20 cellular contexts compared by ENCODE assay signal in the genomic region with DNA sequence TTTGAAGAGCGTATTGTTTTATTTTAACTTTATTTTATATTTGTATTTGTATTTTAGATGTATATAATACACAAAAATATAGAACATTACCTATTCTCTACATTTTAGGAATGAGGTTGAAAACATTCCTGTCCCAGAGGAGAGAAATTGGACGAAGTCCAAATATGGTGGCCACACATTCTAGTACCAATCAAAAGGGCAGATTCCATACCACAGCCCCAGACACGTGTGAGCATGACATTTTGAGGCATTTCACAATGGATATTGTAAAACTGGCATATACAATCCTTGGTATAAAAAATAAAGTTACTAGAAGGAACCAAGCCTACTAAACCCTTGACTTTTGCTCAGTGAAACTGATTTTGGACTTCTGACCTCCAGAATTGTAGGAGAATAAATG. TPM values are rescaled to one million over a fixed set of nuclear protein-coding genes. Genes with fewer than 3 reads are reported as not detected.
DNase-seq lines count a peak whose midpoint lies in the region; ATAC-seq and TF ChIP-seq lines count a peak whose summit lies in the region.
"Had no signal": no experiment of that assay in that cellular context is flagged by ENCODE, and none has a peak within 500 bp of the region (broad histone marks: within the 10 kb centered on the region; RNA-seq: fewer than 3 reads in every experiment).

No MANE protein-coding gene starts in this region.

- intact Hi-C loops in heart left ventricle (cut with DNase I), result loop anchor here in 8 of 10 donors (5.0 to 10.0 kb wide), 3 partner anchors 49 to 159 kb away; a partner anchor contains a TSS
- intact Hi-C loops in Right ventricle myocardium inferior (cut with DNase I), result loop anchor here (10.0 kb wide), 1 partner anchor 49 kb away; a partner anchor contains a TSS
- intact Hi-C loops in breast epithelium (cut with DNase I; ENCODE audit: low total_unique reads), result no loop called here
- intact Hi-C loops in left colon (cut with DNase I, micrococcal nuclease), result no loop called here

- H3K9me3 ChIP-seq in heart left ventricle (peaks cover 0 to 5% (median 0%) of the 10 kb centered on the region in 12 donors), breast epithelium (no peaks in the 10 kb centered on the region)
- H3K9me3 ChIP-seq: BLaER1 treated with 17β-estradiol and CSF1 and Interleukin-3, amounts not matched to agents 10 nM and 100 nM had no signal

- TF ChIP-seq POLR2A in heart left ventricle (IDR thresholded peaks at IDR 0.05) (no peak), breast epithelium (IDR thresholded peaks at IDR 0.05) (no peak)

- H3K4me3 ChIP-seq in heart left ventricle, result no peak overlapping the region
- H3K4me3 ChIP-seq in breast epithelium, result no peak overlapping the region
- H3K4me3 ChIP-seq: BLaER1 treated with 17β-estradiol and CSF1 and Interleukin-3, amounts not matched to agents 10 nM and 100 nM had no signal

- no peak for TF ChIP-seq CTCF in heart left ventricle (IDR thresholded peaks at IDR 0.05)
- no peak for TF ChIP-seq CTCF in breast epithelium (IDR thresholded peaks at IDR 0.05)

- peaks cover 0 to 32% (median 15%) of the 10 kb centered on the region in 12 donors for H3K4me1 ChIP-seq in heart left ventricle
- H3K4me1 ChIP-seq in breast epithelium, result no peaks in the 10 kb centered on the region

- H3K27ac ChIP-seq in heart left ventricle (peak overlapping the region in 9 of 12 donors; percentile 30 to 66 (median 50)), breast epithelium (peak overlapping the region; percentile 62 to 79)
- H3K27ac ChIP-seq: BLaER1 treated with 17β-estradiol and CSF1 and Interleukin-3, amounts not matched to agents 10 nM and 100 nM; RWPE1 had no signal

- ATAC-seq in heart left ventricle, result no peak
- ATAC-seq in Right ventricle myocardium inferior, result no peak
- peak; percentile 73 for ATAC-seq in left colon
- ATAC-seq: HCT116 had no signal

- H3K27me3 ChIP-seq in heart left ventricle (no peaks in the 10 kb centered on the region), breast epithelium (no peaks in the 10 kb centered on the region)
- H3K27me3 ChIP-seq: BLaER1 treated with 17β-estradiol and CSF1 and Interleukin-3, amounts not matched to agents 10 nM and 100 nM had no signal

- 65 to 73% (median 69%) methylated on average over 3 of the region's 3 CpGs for WGBS in heart left ventricle, 4 donors

- peaks cover 0 to 3% (median 0%) of the 10 kb centered on the region in 9 donors for H3K36me3 ChIP-seq in heart left ventricle
- H3K36me3 ChIP-seq in breast epithelium, result no peaks in the 10 kb centered on the region

- DNase-seq in heart left ventricle (no peak), Right ventricle myocardium inferior (ENCODE audit: missing footprints) (no peak), breast epithelium (ENCODE audit: low spot score in 2 of 2) (no peak), left colon (no peak), NAMALWA (ENCODE audit: low spot score) (no peak), RKO (ENCODE audit: low spot score) (no peak), NCI-H1417 (lab: John Stamatoyannopoulos, UW) (no peak)
- DNase-seq in activated naive CD4-positive, alpha-beta T cell treated with anti-CD3 and anti-CD28 coated beads, Interleukin-2, amount 50 U/mL, for 16 hours, result no peak
- DNase-seq: CD8-positive, alpha-beta memory T cell; DMS79 treated with DMSO at 0.1 percent for 48 hours; Kasumi-1; NCI-H1417 treated with DMSO at 0.1 percent for 48 hours; NCI-H1930; NCI-H2171; NCI-H446; NCI-H69; NK-92 treated with Interleukin-12 subunit alpha and Interleukin-12 subunit beta, amount 100 ng/mL, for 24 hours had no signal

RNA-seq across cellular contexts. Expression of a gene that starts 50.6 kb away (rescaled TPM):
- total RNA-seq in heart left ventricle (10 to 100 TPM in 1 of 9 donors, 1 to 10 TPM in 8; 1.7 to 11.8 (median 8.8) TPM), Right ventricle myocardium inferior (6.8 TPM), breast epithelium (10 to 100 TPM; 12.5 to 17.0 (median 13.0) TPM), left colon (1 to 10 TPM; 5.3 to 6.8 TPM)
- polyA plus RNA-seq in heart left ventricle, result 10 to 100 TPM; 11.3 to 13.8 TPM

RNA-seq across cellular contexts. Expression of a gene that starts 50.7 kb away (rescaled TPM):
- 100 to 1,000 TPM; 208 to 502 (median 273) TPM for total RNA-seq in heart left ventricle
- polyA plus RNA-seq in heart left ventricle, result 100 to 1,000 TPM; 520 to 868 TPM
- 299 TPM for total RNA-seq in Right ventricle myocardium inferior
- total RNA-seq in breast epithelium, result 100 to 1,000 TPM; 160 to 236 (median 202) TPM
- 100 to 1,000 TPM; 194 to 300 TPM for total RNA-seq in left colon

Comparison
In these comparisons a context has a peak if more than half of its experiments do, and no peak if none do; other contexts are left out.
1. intact Hi-C loops: an anchor here in heart left ventricle (5.0 to 10.0 kb wide) and Right ventricle myocardium inferior (10.0 kb wide); none called in breast epithelium and left colon.